ENCODE assay signal across 10 cellular contexts in genomic region chr12:56682323-56682722, GRCh38. TPM values are rescaled to one million over a fixed set of nuclear protein-coding genes. Genes with fewer than 3 reads are reported as not detected.
DNase-seq lines count a peak whose midpoint lies in the region; ATAC-seq, FAIRE-seq and TF ChIP-seq lines count a peak whose summit lies in the region.
"Had no signal": no experiment of that assay in that cellular context is flagged by ENCODE, and none has a peak within 500 bp of the region (broad histone marks: within the 10 kb centered on the region; RNA-seq: fewer than 3 reads in every experiment).

No MANE protein-coding gene starts in this region.

- H3K9me3 ChIP-seq in kidney (ENCODE audit: control insufficient read depth in 1 of 2, low read length in 2 of 2), result no peaks in the 10 kb centered on the region
- no peaks in the 10 kb centered on the region for H3K9me3 ChIP-seq in stomach
- H3K9me3 ChIP-seq: neutrophil had no signal

- H3K4me3 Mint-ChIP-seq in activated naive CD4-positive, alpha-beta T cell treated with anti-CD3 and anti-CD28 coated beads for 36 hours, result peak overlapping the region; percentile 19
- H3K4me3 Mint-ChIP-seq in activated CD8-positive, alpha-beta T cell treated with anti-CD3 and anti-CD28 coated beads, Interleukin-2, amount 10 ng/mL, durations not matched to agents 7 days and 5 days, result peak overlapping the region; percentile 19
- H3K4me3 Mint-ChIP-seq in glutamatergic neuron (ENCODE audit: unreplicated experiment), result no peak overlapping the region

- POLR2A ChIA-PET in activated CD8-positive, alpha-beta T cell treated with anti-CD3 and anti-CD28 coated beads, Interleukin-2, amount 10 ng/mL, durations not matched to agents 7 days and 5 days (lab: Charles Lee), result interaction anchor here (1.4 kb wide), 1 partner anchor 37 kb away, joined by 4 read pairs; no protein-coding TSS in a partner anchor

- peaks cover 1% of the 10 kb centered on the region for H3K9me3 Mint-ChIP-seq in activated naive CD4-positive, alpha-beta T cell treated with anti-CD3 and anti-CD28 coated beads for 36 hours
- no peaks in the 10 kb centered on the region for H3K9me3 Mint-ChIP-seq in activated CD8-positive, alpha-beta T cell treated with anti-CD3 and anti-CD28 coated beads, Interleukin-2, amount 10 ng/mL, durations not matched to agents 7 days and 5 days (ENCODE audit: insufficient read depth)
- peaks cover 13% of the 10 kb centered on the region for H3K9me3 Mint-ChIP-seq in glutamatergic neuron (ENCODE audit: unreplicated experiment)

- TF ChIP-seq EP300 in stomach (IDR thresholded peaks at IDR 0.05), result no peak

- H3K4me3 ChIP-seq in kidney (ENCODE audit: low read length in 2 of 2) (no peak overlapping the region), stomach (peak overlapping the region in 1 of 4 donors; percentile 96)

- peaks cover 69% of the 10 kb centered on the region for H3K4me1 Mint-ChIP-seq in activated naive CD4-positive, alpha-beta T cell treated with anti-CD3 and anti-CD28 coated beads for 36 hours (ENCODE audit: low read depth)
- H3K4me1 Mint-ChIP-seq in activated CD8-positive, alpha-beta T cell treated with anti-CD3 and anti-CD28 coated beads, Interleukin-2, amount 10 ng/mL, durations not matched to agents 7 days and 5 days (ENCODE audit: low read depth), result peaks cover 54% of the 10 kb centered on the region
- H3K4me1 Mint-ChIP-seq in glutamatergic neuron (ENCODE audit: low read depth, unreplicated experiment), result peaks cover 12% of the 10 kb centered on the region

- H3K27me3 Mint-ChIP-seq in activated naive CD4-positive, alpha-beta T cell treated with anti-CD3 and anti-CD28 coated beads for 36 hours (ENCODE audit: low read depth), result no peaks in the 10 kb centered on the region
- no peaks in the 10 kb centered on the region for H3K27me3 Mint-ChIP-seq in activated CD8-positive, alpha-beta T cell treated with anti-CD3 and anti-CD28 coated beads, Interleukin-2, amount 10 ng/mL, durations not matched to agents 7 days and 5 days (ENCODE audit: low read depth)
- H3K27me3 Mint-ChIP-seq in glutamatergic neuron (ENCODE audit: unreplicated experiment), result peaks cover 7% of the 10 kb centered on the region

- TF ChIP-seq CTCF in kidney (IDR thresholded peaks at IDR 0.05; ENCODE audit: borderline replicate concordance, extremely low read depth, insufficient read depth) (no peak), stomach (IDR thresholded peaks at IDR 0.05) (no peak), glutamatergic neuron (IDR thresholded peaks at IDR 0.05; ENCODE audit: partially characterized antibody, unreplicated experiment) (no peak)

- 81 to 92% (median 88%) methylated on average over 6 of the region's 6 CpGs for WGBS in stomach, 5 donors

- CTCF ChIA-PET in activated naive CD4-positive, alpha-beta T cell treated with anti-CD3 and anti-CD28 coated beads for 36 hours (lab: Charles Lee), result interaction anchor here (0.6 kb wide), 1 partner anchor 18 kb away, joined by 3 read pairs; no protein-coding TSS in a partner anchor
- CTCF ChIA-PET in activated CD8-positive, alpha-beta T cell treated with anti-CD3 and anti-CD28 coated beads, Interleukin-2, amount 10 ng/mL, durations not matched to agents 7 days and 5 days (lab: Charles Lee), result interaction anchor here (1.9 kb wide), 1 partner anchor 46 kb away, joined by 9 read pairs; no protein-coding TSS in a partner anchor

- no peak overlapping the region for H3K9ac ChIP-seq in kidney (ENCODE audit: low read length in 2 of 2)

- H3K27ac ChIP-seq in kidney (ENCODE audit: low read depth in 2 of 2, low read length in 2 of 2), result no peak overlapping the region
- no peak overlapping the region for H3K27ac ChIP-seq in stomach
- H3K27ac ChIP-seq: neutrophil had no signal

- intact Hi-C loops in activated naive CD4-positive, alpha-beta T cell treated with anti-CD3 and anti-CD28 coated beads for 36 hours (cut with micrococcal nuclease), result loop anchor here (10.0 kb wide), 1 partner anchor 1162 kb away; the partner anchor contains the start of gene CTDSP2
- intact Hi-C loops in kidney (cut with DNase I) (no loop called here), stomach (cut with DNase I; ENCODE audit: low total_unique reads) (loop anchor here (10.0 kb wide), 1 partner anchor 48 kb away; the partner anchor contains the start of gene BAZ2A)

- ATAC-seq in activated CD8-positive, alpha-beta T cell treated with anti-CD3 and anti-CD28 coated beads, Interleukin-2, amount 10 ng/mL, durations not matched to agents 7 days and 5 days, result no peak

- H3K27ac Mint-ChIP-seq in activated naive CD4-positive, alpha-beta T cell treated with anti-CD3 and anti-CD28 coated beads for 36 hours, result peak overlapping the region; percentile 82
- H3K27ac Mint-ChIP-seq in activated CD8-positive, alpha-beta T cell treated with anti-CD3 and anti-CD28 coated beads, Interleukin-2, amount 10 ng/mL, durations not matched to agents 7 days and 5 days, result peak overlapping the region; percentile 66
- H3K27ac Mint-ChIP-seq in glutamatergic neuron (ENCODE audit: unreplicated experiment), result no peak overlapping the region

- H3K4me1 ChIP-seq in kidney (ENCODE audit: control insufficient read depth in 1 of 2, insufficient read depth in 1 of 2, low read depth in 1 of 2, low read length in 2 of 2), result peaks cover 7 to 9% of the 10 kb centered on the region in 2 donors
- H3K4me1 ChIP-seq in stomach, result peaks cover 21 to 91% (median 70%) of the 10 kb centered on the region in 4 donors

- no peak for DNase-seq in activated naive CD4-positive, alpha-beta T cell treated with anti-CD3 and anti-CD28 coated beads for 36 hours
- no peak for DNase-seq in activated naive CD4-positive, alpha-beta T cell treated with Interleukin-2 at 50 U/mL for 16 hours
- DNase-seq in activated CD8-positive, alpha-beta T cell treated with anti-CD3 and anti-CD28 coated beads, Interleukin-2, amount 10 ng/mL, durations not matched to agents 7 days and 5 days, result no peak
- DNase-seq in kidney, result peak; percentile 10
- peak; percentile 13 for DNase-seq in stomach
- no peak for DNase-seq in glutamatergic neuron
- DNase-seq in superior temporal gyrus (ENCODE audit: extremely low spot score), result no peak
- DNase-seq in stimulated activated CD4-positive, alpha-beta T cell treated with anti-CD3 and anti-CD28 coated beads, Interleukin-15, amount 100 ng/mL, for 24 hours, result no peak
- DNase-seq: NK-92 treated with Interleukin-12 subunit alpha and Interleukin-12 subunit beta, amount 100 ng/mL, for 24 hours had no signal

- no peak for FAIRE-seq in kidney (lab: Jason Lieb, UNC)

- H3K36me3 ChIP-seq in kidney (ENCODE audit: control insufficient read depth in 1 of 2, insufficient read depth in 2 of 2, low read length in 2 of 2), result no peaks in the 10 kb centered on the region
- H3K36me3 ChIP-seq in stomach, result peaks cover 0 to 22% (median 17%) of the 10 kb centered on the region in 4 donors
- H3K36me3 ChIP-seq: neutrophil had no signal

- H3K36me3 Mint-ChIP-seq in activated naive CD4-positive, alpha-beta T cell treated with anti-CD3 and anti-CD28 coated beads for 36 hours (ENCODE audit: low read depth), result peaks cover 61% of the 10 kb centered on the region
- H3K36me3 Mint-ChIP-seq in activated CD8-positive, alpha-beta T cell treated with anti-CD3 and anti-CD28 coated beads, Interleukin-2, amount 10 ng/mL, durations not matched to agents 7 days and 5 days (ENCODE audit: low read depth), result peaks cover 65% of the 10 kb centered on the region
- H3K36me3 Mint-ChIP-seq in glutamatergic neuron (ENCODE audit: unreplicated experiment), result no peaks in the 10 kb centered on the region

- no peak for TF ChIP-seq POLR2A in stomach (IDR thresholded peaks at IDR 0.05)

- H3K27me3 ChIP-seq in stomach, result no peaks in the 10 kb centered on the region
- H3K27me3 ChIP-seq: neutrophil had no signal

RNA-seq across cellular contexts. Expression of gene PTGES3, which starts 5.8 kb away (rescaled TPM):
- total RNA-seq in activated naive CD4-positive, alpha-beta T cell treated with anti-CD3 and anti-CD28 coated beads for 36 hours, result 100 to 1,000 TPM; 289 to 293 TPM
- total RNA-seq in activated CD8-positive, alpha-beta T cell treated with anti-CD3 and anti-CD28 coated beads, Interleukin-2, amount 10 ng/mL, durations not matched to agents 7 days and 5 days, result 100 to 1,000 TPM; 273 to 290 TPM
- total RNA-seq in kidney, result 186 TPM
- polyA plus RNA-seq in kidney (ENCODE audit: insufficient read depth, low read depth, low replicate concordance), result 207 TPM
- total RNA-seq in stomach, result 100 to 1,000 TPM in 1 of 5 donors, 10 to 100 TPM in 4; 43.3 to 120 (median 78.8) TPM
- polyA plus RNA-seq in stomach, result 100 to 1,000 TPM in 2 of 3 donors, 10 to 100 TPM in 1; 97.7 to 145 (median 113) TPM
- total RNA-seq in glutamatergic neuron (ENCODE audit: unreplicated experiment), result 180 TPM

RNA-seq across cellular contexts. Expression of gene ATP5F1B, which starts 36.5 kb away (rescaled TPM):
- total RNA-seq in activated naive CD4-positive, alpha-beta T cell treated with anti-CD3 and anti-CD28 coated beads for 36 hours, result 100 to 1,000 TPM; 854 to 863 TPM
- 100 to 1,000 TPM; 669 to 680 TPM for total RNA-seq in activated CD8-positive, alpha-beta T cell treated with anti-CD3 and anti-CD28 coated beads, Interleukin-2, amount 10 ng/mL, durations not matched to agents 7 days and 5 days
- 568 TPM for total RNA-seq in kidney
- 1,584 TPM for polyA plus RNA-seq in kidney (ENCODE audit: insufficient read depth, low read depth, low replicate concordance)
- 100 to 1,000 TPM; 183 to 604 (median 386) TPM for total RNA-seq in stomach
- 100 to 1,000 TPM; 505 to 573 (median 536) TPM for polyA plus RNA-seq in stomach
- total RNA-seq in glutamatergic neuron (ENCODE audit: unreplicated experiment), result 735 TPM

RNA-seq across cellular contexts. Expression of gene NACA, which starts 42.8 kb away (rescaled TPM):
- 1,000 to 10,000 TPM; 1,279 to 1,321 TPM for total RNA-seq in activated naive CD4-positive, alpha-beta T cell treated with anti-CD3 and anti-CD28 coated beads for 36 hours
- 100 to 1,000 TPM; 793 to 820 TPM for total RNA-seq in activated CD8-positive, alpha-beta T cell treated with anti-CD3 and anti-CD28 coated beads, Interleukin-2, amount 10 ng/mL, durations not matched to agents 7 days and 5 days
- total RNA-seq in kidney (660 TPM), stomach (1,000 to 10,000 TPM in 2 of 5 donors, 100 to 1,000 TPM in 3; 366 to 1,322 (median 558) TPM), glutamatergic neuron (ENCODE audit: unreplicated experiment) (589 TPM)
- polyA plus RNA-seq in kidney (ENCODE audit: insufficient read depth, low read depth, low replicate concordance) (1,180 TPM), stomach (1,000 to 10,000 TPM; 1,626 to 2,450 (median 1,999) TPM)

RNA-seq across cellular contexts. Expression of gene BAZ2A, which starts 52.2 kb away (rescaled TPM):
- total RNA-seq in activated naive CD4-positive, alpha-beta T cell treated with anti-CD3 and anti-CD28 coated beads for 36 hours, result 10 to 100 TPM; 78.3 to 80.0 TPM
- 10 to 100 TPM; 92.2 to 96.0 TPM for total RNA-seq in activated CD8-positive, alpha-beta T cell treated with anti-CD3 and anti-CD28 coated beads, Interleukin-2, amount 10 ng/mL, durations not matched to agents 7 days and 5 days
- 98.6 TPM for total RNA-seq in kidney
- 10.5 TPM for polyA plus RNA-seq in kidney (ENCODE audit: insufficient read depth, low read depth, low replicate concordance)
- 100 to 1,000 TPM in 3 of 5 donors, 10 to 100 TPM in 2; 69.4 to 158 (median 112) TPM for total RNA-seq in stomach
- 10 to 100 TPM in 2 of 3 donors, 1 to 10 TPM in 1; 9.5 to 19.4 (median 11.6) TPM for polyA plus RNA-seq in stomach
- 196 TPM for total RNA-seq in glutamatergic neuron (ENCODE audit: unreplicated experiment)

Comparison
In these comparisons a context has a peak if more than half of its experiments do, and no peak if none do; other contexts are left out.
1. DNase-seq: peak in kidney (single experiment) and stomach (single experiment); none in activated naive CD4-positive, alpha-beta T cell treated with anti-CD3 and anti-CD28 coated beads for 36 hours (single experiment), activated naive CD4-positive, alpha-beta T cell treated with Interleukin-2 at 50 U/mL for 16 hours (single experiment), activated CD8-positive, alpha-beta T cell treated with anti-CD3 and anti-CD28 coated beads, Interleukin-2, amount 10 ng/mL, durations not matched to agents 7 days and 5 days (single experiment), glutamatergic neuron (single experiment), superior temporal gyrus (single experiment) and stimulated activated CD4-positive, alpha-beta T cell treated with anti-CD3 and anti-CD28 coated beads, Interleukin-15, amount 100 ng/mL, for 24 hours (single experiment).